8 cellular contexts compared by ENCODE assay signal in genomic region chr4:123587983-123588494, GRCh38.
DNase-seq lines count a peak whose midpoint lies in the region; ATAC-seq, FAIRE-seq and TF ChIP-seq lines count a peak whose summit lies in the region.

No MANE protein-coding gene starts in this region.

- H3K27ac ChIP-seq in left ventricle myocardium inferior (replicated peaks) (peak overlapping the region; percentile 32), transverse colon (peak overlapping the region; percentile 65 to 83 (median 78))

- H3K4me1 ChIP-seq in left ventricle myocardium inferior: no peaks in the 10 kb centered on the region
- peaks cover 7 to 25% (median 20%) of the 10 kb centered on the region in 4 donors for H3K4me1 ChIP-seq in transverse colon

- no peak for TF ChIP-seq EP300 in transverse colon (IDR thresholded peaks at IDR 0.05; ENCODE audit: low read depth)

- intact Hi-C loops in left ventricle myocardium inferior (cut with micrococcal nuclease) (no loop called here), transverse colon (cut with DNase I; ENCODE audit: low total_unique reads) (no loop called here)

- FAIRE-seq in D721Med (lab: Jason Lieb, UNC): no peak

- H3K36me3 ChIP-seq in left ventricle myocardium inferior (no peaks in the 10 kb centered on the region), transverse colon (no peaks in the 10 kb centered on the region)

- H3K4me3 ChIP-seq in left ventricle myocardium inferior: no peak overlapping the region
- no peak overlapping the region for H3K4me3 ChIP-seq in transverse colon

- peak; percentile 15 to 46 for DNase-seq in SHP77 (lab: John Stamatoyannopoulos, UW)
- no peak for DNase-seq in left ventricle myocardium inferior
- peak; percentile 76 for DNase-seq in transverse colon
- DNase-seq in nucleus accumbens (lab: John Stamatoyannopoulos, UW): no peak
- no peak for DNase-seq in GM20000 (ENCODE audit: low spot score)
- no peak for DNase-seq in D721Med (ENCODE audit: insufficient read length, low spot score)

- ATAC-seq in GM18502 (IDR thresholded peaks at IDR 0.05; ENCODE audit: poor library complexity, unreplicated experiment) (peak; percentile 13), HG03103 (IDR thresholded peaks at IDR 0.05; ENCODE audit: low read depth, unreplicated experiment) (peak; percentile 8)

- 25 to 41% methylated on average over 5 to 8 of the region's 8 CpGs for WGBS in transverse colon (ENCODE audit: low coverage in 1 of 2), 2 donors

- H3K27me3 ChIP-seq in left ventricle myocardium inferior (ENCODE audit: low read depth) (no peaks in the 10 kb centered on the region), transverse colon (no peaks in the 10 kb centered on the region)

- no peak for TF ChIP-seq CTCF in left ventricle myocardium inferior (IDR thresholded peaks at IDR 0.05; ENCODE audit: borderline replicate concordance)
- TF ChIP-seq CTCF in transverse colon (IDR thresholded peaks at IDR 0.05): peak in 1 of 5 experiments; percentile 3
- TF ChIP-seq CTCF in GM20000 (IDR thresholded peaks at IDR 0.05; ENCODE audit: extremely low read depth, missing control alignments): no peak
- no peak for TF ChIP-seq CTCF in D721Med (IDR thresholded peaks at IDR 0.05; ENCODE audit: insufficient read depth, missing control alignments)

- no peak for TF ChIP-seq POLR2A in transverse colon (IDR thresholded peaks at IDR 0.05)

- in situ Hi-C loops in transverse colon (cut with MboI; ENCODE audit: low pct_ligation_motif_present in 1 of 4, low pct_unique_long_range_greater_than_20kb in 1 of 4, low sequenced_read_pairs in 3 of 4): loop anchor here in 1 of 4 donors (25.0 kb wide), 1 partner anchor 1124 kb away; the partner anchor contains the start of gene ANKRD50

- H3K9me3 ChIP-seq in left ventricle myocardium inferior (replicated peaks) (no peaks in the 10 kb centered on the region), transverse colon (no peaks in the 10 kb centered on the region)

Comparison
In these comparisons a context has a peak if more than half of its experiments do, and no peak if none do; other contexts are left out.
1. DNase-seq: peak in SHP77 (2 of 2) and transverse colon (single experiment); none in left ventricle myocardium inferior (single experiment), nucleus accumbens (0 of 56), GM20000 (single experiment) and D721Med (single experiment).